10 cellular contexts compared by ENCODE assay signal in the genomic region with DNA sequence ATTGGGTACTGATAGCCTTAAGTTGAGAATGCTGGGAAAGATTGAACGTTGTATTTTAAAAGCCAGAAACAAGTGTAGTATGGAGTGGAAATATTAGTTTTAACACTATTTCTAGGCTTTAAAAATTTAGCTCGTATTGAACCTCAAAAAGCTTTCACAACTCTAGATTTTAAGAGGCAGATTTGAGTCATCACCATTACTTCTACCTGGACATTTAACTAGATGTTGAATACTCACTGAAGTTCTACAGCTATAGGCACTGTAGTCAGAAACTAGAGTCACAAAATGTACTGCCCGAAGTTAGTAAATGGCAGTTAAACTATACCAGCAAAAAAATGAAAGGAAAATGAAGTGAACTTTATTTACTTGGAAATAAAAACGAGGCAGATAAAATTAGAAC.
DNase-seq lines count a peak whose midpoint lies in the region; ATAC-seq and TF ChIP-seq lines count a peak whose summit lies in the region.
"Had no signal": no experiment of that assay in that cellular context is flagged by ENCODE, and none has a peak within 500 bp of the region (broad histone marks: within the 10 kb centered on the region; RNA-seq: fewer than 3 reads in every experiment).

No MANE protein-coding gene starts in this region.

- no peak overlapping the region for H3K4me3 Mint-ChIP-seq in activated CD4-positive, alpha-beta T cell treated with anti-CD3 and anti-CD28 coated beads, Interleukin-2, amount 10 ng/mL, durations not matched to agents 24 days and 14 days
- no peak overlapping the region for H3K4me3 Mint-ChIP-seq in activated CD4-positive, alpha-beta T cell treated with anti-CD3 and anti-CD28 coated beads for 36 hours

- in situ Hi-C loops in brain microvascular endothelial cell (cut with HindIII; ENCODE audit: low pct_ligation_motif_present, low sequenced_read_pairs) = no loop called here

- no peak for TF ChIP-seq CTCF in brain microvascular endothelial cell (IDR thresholded peaks at IDR 0.05; ENCODE audit: low read depth, low read length, missing control alignments)

- H2BK15ac ChIP-seq in mesenchymal stem cell (ENCODE audit: low read depth, poor library complexity, severe bottlenecking) = no peak overlapping the region

- no peak for DNase-seq in activated CD4-positive, alpha-beta T cell treated with anti-CD3 and anti-CD28 coated beads, Interleukin-2, amount 10 ng/mL, durations not matched to agents 24 days and 14 days
- DNase-seq in activated CD4-positive, alpha-beta T cell treated with anti-CD3 and anti-CD28 coated beads, Interleukin-2, amount 50 U/mL, for 4 hours = no peak
- no peak for DNase-seq in mesenchymal stem cell
- DNase-seq in brain microvascular endothelial cell = no peak
- DNase-seq in activated CD4-positive, alpha-beta T cell treated with anti-CD3 and anti-CD28 coated beads for 36 hours = no peak
- DNase-seq in GDM1 (lab: John Stamatoyannopoulos, UW) = no peak
- DNase-seq: glutamatergic neuron, NCI-H1417 treated with DMSO at 0.1 percent for 48 hours had no signal

- no peak overlapping the region for H3K4me3 ChIP-seq in mesenchymal stem cell (ENCODE audit: insufficient read depth in 1 of 2, low read depth in 1 of 2, low read length in 2 of 2)
- H3K4me3 ChIP-seq in brain microvascular endothelial cell (ENCODE audit: low read depth, low read length) = no peak overlapping the region

- no peak overlapping the region for H3K18ac ChIP-seq in mesenchymal stem cell (ENCODE audit: low read depth in 1 of 2, low read length in 2 of 2)

- peak; percentile 88 for ATAC-seq in GM21723 (IDR thresholded peaks at IDR 0.05; ENCODE audit: unreplicated experiment)
- peak; percentile 91 for ATAC-seq in HG03439 (IDR thresholded peaks at IDR 0.05; ENCODE audit: unreplicated experiment)
- no peak for ATAC-seq in activated CD4-positive, alpha-beta T cell treated with anti-CD3 and anti-CD28 coated beads for 36 hours

- H3K36me3 Mint-ChIP-seq in activated CD4-positive, alpha-beta T cell treated with anti-CD3 and anti-CD28 coated beads, Interleukin-2, amount 10 ng/mL, durations not matched to agents 24 days and 14 days (ENCODE audit: low read depth) = peaks cover 25% of the 10 kb centered on the region
- peaks cover 19% of the 10 kb centered on the region for H3K36me3 Mint-ChIP-seq in activated CD4-positive, alpha-beta T cell treated with anti-CD3 and anti-CD28 coated beads for 36 hours (ENCODE audit: low read depth)

- H2BK5ac ChIP-seq in mesenchymal stem cell (ENCODE audit: low read depth, low read length, poor library complexity, severe bottlenecking) = no peak overlapping the region

- peaks cover 1% of the 10 kb centered on the region for H3K4me1 ChIP-seq in mesenchymal stem cell (ENCODE audit: control insufficient read depth, insufficient read depth, low read depth, low read length)

- H3K14ac ChIP-seq in mesenchymal stem cell (ENCODE audit: low read length in 2 of 2) = no peak overlapping the region

- H2BK120ac ChIP-seq in mesenchymal stem cell (ENCODE audit: low read depth, low read length) = no peak overlapping the region

- no peak overlapping the region for H4K91ac ChIP-seq in mesenchymal stem cell (ENCODE audit: low read length)

- H3K36me3 ChIP-seq in mesenchymal stem cell (ENCODE audit: control insufficient read depth in 1 of 2, insufficient read depth in 2 of 2, low read depth in 1 of 2, low read length in 2 of 2) = no peaks in the 10 kb centered on the region
- peaks cover 2% of the 10 kb centered on the region for H3K36me3 ChIP-seq in brain microvascular endothelial cell (replicated peaks)

- H3K9me3 Mint-ChIP-seq in activated CD4-positive, alpha-beta T cell treated with anti-CD3 and anti-CD28 coated beads, Interleukin-2, amount 10 ng/mL, durations not matched to agents 24 days and 14 days = no peaks in the 10 kb centered on the region
- peaks cover 2% of the 10 kb centered on the region for H3K9me3 Mint-ChIP-seq in activated CD4-positive, alpha-beta T cell treated with anti-CD3 and anti-CD28 coated beads for 36 hours (ENCODE audit: low read depth)

- peaks cover 29% of the 10 kb centered on the region for H3K4me1 Mint-ChIP-seq in activated CD4-positive, alpha-beta T cell treated with anti-CD3 and anti-CD28 coated beads, Interleukin-2, amount 10 ng/mL, durations not matched to agents 24 days and 14 days
- H3K4me1 Mint-ChIP-seq in activated CD4-positive, alpha-beta T cell treated with anti-CD3 and anti-CD28 coated beads for 36 hours = peaks cover 48% of the 10 kb centered on the region

- peaks cover 2% of the 10 kb centered on the region for H3K79me1 ChIP-seq in mesenchymal stem cell (replicated peaks; ENCODE audit: low read length, poor library complexity, severe bottlenecking)

- no peak overlapping the region for H2AK5ac ChIP-seq in mesenchymal stem cell (ENCODE audit: low read length, severe bottlenecking)

- intact Hi-C loops in activated CD4-positive, alpha-beta T cell treated with anti-CD3 and anti-CD28 coated beads, Interleukin-2, amount 10 ng/mL, durations not matched to agents 24 days and 14 days (cut with micrococcal nuclease) = loop anchor here (10.0 kb wide), 3 partner anchors 212 to 362 kb away; no protein-coding TSS in a partner anchor
- intact Hi-C loops in activated CD4-positive, alpha-beta T cell treated with anti-CD3 and anti-CD28 coated beads for 36 hours (cut with DNase I, micrococcal nuclease) = loop anchor here in 1 of 2 experiments (10.0 kb wide), 2 partner anchors 272 to 362 kb away; no protein-coding TSS in a partner anchor

- H3K4me2 ChIP-seq in mesenchymal stem cell (ENCODE audit: low read length, poor library complexity, severe bottlenecking) = no peak overlapping the region

- no peak overlapping the region for H3K23ac ChIP-seq in mesenchymal stem cell (ENCODE audit: low read length in 2 of 2)

- POLR2A ChIA-PET in activated CD4-positive, alpha-beta T cell treated with anti-CD3 and anti-CD28 coated beads for 36 hours (lab: Charles Lee) = no interaction called here

- no peaks in the 10 kb centered on the region for H3K9me3 ChIP-seq in mesenchymal stem cell (ENCODE audit: control insufficient read depth, low read length)

- H3K27me3 ChIP-seq in mesenchymal stem cell (ENCODE audit: control insufficient read depth in 1 of 2, insufficient read depth in 1 of 2, low read length in 2 of 2) (no peaks in the 10 kb centered on the region), brain microvascular endothelial cell (replicated peaks) (no peaks in the 10 kb centered on the region)

- no peak overlapping the region for H2AFZ ChIP-seq in mesenchymal stem cell (ENCODE audit: low read depth, low read length)

- CTCF ChIA-PET in activated CD4-positive, alpha-beta T cell treated with anti-CD3 and anti-CD28 coated beads for 36 hours (lab: Charles Lee) = interaction anchor here (0.6 kb wide), 1 partner anchor 410 kb away, joined by 4 read pairs; no protein-coding TSS in a partner anchor

- no peak overlapping the region for H4K8ac ChIP-seq in mesenchymal stem cell (ENCODE audit: low read length)

- H3K4ac ChIP-seq in mesenchymal stem cell (ENCODE audit: low read depth in 1 of 2, low read length in 2 of 2) = no peak overlapping the region

- 93% methylated on average over 2 of the region's 4 CpGs for WGBS in mesenchymal stem cell

- no peak overlapping the region for H2BK12ac ChIP-seq in mesenchymal stem cell (ENCODE audit: low read length in 2 of 2)

- H3K9ac ChIP-seq in mesenchymal stem cell (ENCODE audit: low read length) = peak overlapping the region; percentile 19

- no peaks in the 10 kb centered on the region for H3K27me3 Mint-ChIP-seq in activated CD4-positive, alpha-beta T cell treated with anti-CD3 and anti-CD28 coated beads, Interleukin-2, amount 10 ng/mL, durations not matched to agents 24 days and 14 days
- peaks cover 2% of the 10 kb centered on the region for H3K27me3 Mint-ChIP-seq in activated CD4-positive, alpha-beta T cell treated with anti-CD3 and anti-CD28 coated beads for 36 hours

- peak overlapping the region; percentile 14 for H3K27ac Mint-ChIP-seq in activated CD4-positive, alpha-beta T cell treated with anti-CD3 and anti-CD28 coated beads, Interleukin-2, amount 10 ng/mL, durations not matched to agents 24 days and 14 days
- H3K27ac Mint-ChIP-seq in activated CD4-positive, alpha-beta T cell treated with anti-CD3 and anti-CD28 coated beads for 36 hours = no peak overlapping the region

- H3K27ac ChIP-seq in mesenchymal stem cell (ENCODE audit: low read length, poor library complexity, severe bottlenecking) (no peak overlapping the region), brain microvascular endothelial cell (no peak overlapping the region)
